ENCODE assay signal across 8 cellular contexts in genomic region chr22:21641795-21642583, GRCh38. TPM values are rescaled to one million over a fixed set of nuclear protein-coding genes. Genes with fewer than 3 reads are reported as not detected.
DNase-seq lines count a peak whose midpoint lies in the region; ATAC-seq and TF ChIP-seq lines count a peak whose summit lies in the region.

A gene with protein sequence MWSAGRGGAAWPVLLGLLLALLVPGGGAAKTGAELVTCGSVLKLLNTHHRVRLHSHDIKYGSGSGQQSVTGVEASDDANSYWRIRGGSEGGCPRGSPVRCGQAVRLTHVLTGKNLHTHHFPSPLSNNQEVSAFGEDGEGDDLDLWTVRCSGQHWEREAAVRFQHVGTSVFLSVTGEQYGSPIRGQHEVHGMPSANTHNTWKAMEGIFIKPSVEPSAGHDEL (plus strand): TSS chr22:21642302. CDS start chr22:21642337, 35 bp downstream.

- peak within 1 kb of the TSS; percentile 90 for H2AFZ ChIP-seq in Loucy (ENCODE audit: low read length)

- H3K9me2 ChIP-seq in Loucy (replicated peaks; ENCODE audit: low read depth, low read length), result no peaks in the 10 kb centered on the region

- peak within 1 kb of the TSS; percentile 81 for H3K4me3 Mint-ChIP-seq in activated T-helper 17 cell treated with anti-CD3 and anti-CD28 coated beads, Interleukin-2, amount 50 U/mL, for 72 hours
- peak within 1 kb of the TSS; percentile 76 to 90 (median 84) for H3K4me3 Mint-ChIP-seq in naive thymus-derived CD8-positive, alpha-beta T cell
- H3K4me3 Mint-ChIP-seq in stimulated activated naive B cell treated with anti-CD40 and anti-IgM and Interleukin-4, amounts not matched to agents 10 μg/mL and 1 μg/mL and 100 μg/mL, for 72 hours, result peak within 1 kb of the TSS; percentile 92 to 98

- H3K9ac ChIP-seq in Loucy (ENCODE audit: low read depth, low read length, poor library complexity, severe bottlenecking), result peak within 1 kb of the TSS; percentile 99

- TF ChIP-seq CTCF in Loucy (conservative IDR thresholded peaks at IDR 0.05; ENCODE audit: low read length), result peak; percentile 5; the same call in 1 of the 2 replicates
- peak; percentile 53 for TF ChIP-seq CTCF in RWPE2 (IDR thresholded peaks at IDR 0.05; ENCODE audit: poor library complexity, severe bottlenecking)
- TF ChIP-seq CTCF in fibroblast of mammary gland (conservative IDR thresholded peaks at IDR 0.05; ENCODE audit: control insufficient read depth, insufficient read depth, low read depth, low read length), result no peak

- H3K4me1 Mint-ChIP-seq in activated T-helper 17 cell treated with anti-CD3 and anti-CD28 coated beads, Interleukin-2, amount 50 U/mL, for 72 hours, result peaks cover 22% of the 10 kb centered on the region
- peaks cover 19 to 37% (median 29%) of the 10 kb centered on the region in 4 donors for H3K4me1 Mint-ChIP-seq in naive thymus-derived CD8-positive, alpha-beta T cell
- H3K4me1 Mint-ChIP-seq in stimulated activated naive B cell treated with anti-CD40 and anti-IgM and Interleukin-4, amounts not matched to agents 10 μg/mL and 1 μg/mL and 100 μg/mL, for 72 hours, result peaks cover 29 to 45% of the 10 kb centered on the region in 2 donors

- H3K27ac ChIP-seq in RWPE2 (ENCODE audit: poor library complexity, severe bottlenecking), result peak within 1 kb of the TSS; percentile 63

- H3K4me1 ChIP-seq in Loucy (ENCODE audit: insufficient read depth, low read length, poor library complexity, severe bottlenecking) (peaks cover 24% of the 10 kb centered on the region), RWPE2 (ENCODE audit: insufficient read depth, poor library complexity, severe bottlenecking) (no peaks in the 10 kb centered on the region)

- H3K9me3 Mint-ChIP-seq in activated T-helper 17 cell treated with anti-CD3 and anti-CD28 coated beads, Interleukin-2, amount 50 U/mL, for 72 hours, result no peaks in the 10 kb centered on the region
- H3K9me3 Mint-ChIP-seq in naive thymus-derived CD8-positive, alpha-beta T cell, result no peaks in the 10 kb centered on the region
- no peaks in the 10 kb centered on the region for H3K9me3 Mint-ChIP-seq in stimulated activated naive B cell treated with anti-CD40 and anti-IgM and Interleukin-4, amounts not matched to agents 10 μg/mL and 1 μg/mL and 100 μg/mL, for 72 hours

- peaks cover 40% of the 10 kb centered on the region for H3K36me3 Mint-ChIP-seq in activated T-helper 17 cell treated with anti-CD3 and anti-CD28 coated beads, Interleukin-2, amount 50 U/mL, for 72 hours (ENCODE audit: low read depth)
- H3K36me3 Mint-ChIP-seq in naive thymus-derived CD8-positive, alpha-beta T cell, result peaks cover 0 to 29% (median 4%) of the 10 kb centered on the region in 3 donors
- H3K36me3 Mint-ChIP-seq in stimulated activated naive B cell treated with anti-CD40 and anti-IgM and Interleukin-4, amounts not matched to agents 10 μg/mL and 1 μg/mL and 100 μg/mL, for 72 hours, result peaks cover 13 to 23% of the 10 kb centered on the region in 2 donors

- peaks cover 26% of the 10 kb centered on the region for H3K79me2 ChIP-seq in Loucy (ENCODE audit: insufficient read depth, low read length)

- peak within 1 kb of the TSS; percentile 63 for H3K27ac Mint-ChIP-seq in activated T-helper 17 cell treated with anti-CD3 and anti-CD28 coated beads, Interleukin-2, amount 50 U/mL, for 72 hours
- peak within 1 kb of the TSS; percentile 61 to 95 (median 83) for H3K27ac Mint-ChIP-seq in naive thymus-derived CD8-positive, alpha-beta T cell
- peak within 1 kb of the TSS; percentile 90 for H3K27ac Mint-ChIP-seq in stimulated activated naive B cell treated with anti-CD40 and anti-IgM and Interleukin-4, amounts not matched to agents 10 μg/mL and 1 μg/mL and 100 μg/mL, for 72 hours

- DNase-seq in ELR (ENCODE audit: low read depth) (peak; percentile 99), H7 (peak; percentile 99), RWPE2 (ENCODE audit: low spot score) (peak; percentile 99), fibroblast of mammary gland (ENCODE audit: low read depth) (peak; percentile 98)
- DNase-seq in naive thymus-derived CD8-positive, alpha-beta T cell, result peak; percentile 94 to 99 (median 98)
- peak; percentile 98 for DNase-seq in stimulated activated naive B cell treated with anti-CD40 and anti-IgM and Interleukin-4, amounts not matched to agents 10 μg/mL and 1 μg/mL and 100 μg/mL, for 72 hours

- H4K20me1 ChIP-seq in Loucy (ENCODE audit: insufficient read depth, low read length, poor library complexity, severe bottlenecking), result peaks cover 6% of the 10 kb centered on the region

- H3K36me3 ChIP-seq in H7 (replicated peaks; ENCODE audit: control insufficient read depth, insufficient read depth, low read length) (peaks cover 4% of the 10 kb centered on the region), Loucy (ENCODE audit: insufficient read depth, low read length) (no peaks in the 10 kb centered on the region; the same call in 1 of the 2 replicates), RWPE2 (ENCODE audit: low read depth) (peaks cover 35% of the 10 kb centered on the region)

- peak within 1 kb of the TSS; percentile 90 for H3K4me2 ChIP-seq in Loucy (ENCODE audit: low read depth, low read length, poor library complexity, severe bottlenecking)

- POLR2A ChIA-PET in naive thymus-derived CD8-positive, alpha-beta T cell (lab: Charles Lee), result interaction anchor here (0.5 to 4.1 kb wide), 11 partner anchors 9 to 1076 kb away, joined by 3 to 82 read pairs (median 3); partner anchors contain the start of genes CCDC116, MAPK1, PPIL2 and YDJC

- ATAC-seq in RWPE2 (ENCODE audit: low read depth), result peak; percentile 93
- ATAC-seq in activated T-helper 17 cell treated with anti-CD3 and anti-CD28 coated beads, Interleukin-2, amount 50 U/mL, for 72 hours (replicated peaks), result peak; percentile 99
- ATAC-seq in naive thymus-derived CD8-positive, alpha-beta T cell, result peak; percentile 96 to 97
- peak; percentile 97 to 98 for ATAC-seq in stimulated activated naive B cell treated with anti-CD40 and anti-IgM and Interleukin-4, amounts not matched to agents 10 μg/mL and 1 μg/mL and 100 μg/mL, for 72 hours (replicated peaks)

- H3K27me3 ChIP-seq in H7 (ENCODE audit: control insufficient read depth, insufficient read depth, low read length), result peaks cover 9% of the 10 kb centered on the region; the same call in 1 of the 2 replicates
- H3K27me3 ChIP-seq in Loucy (ENCODE audit: insufficient read depth, low read length, poor library complexity, severe bottlenecking), result peaks cover 4% of the 10 kb centered on the region
- no peaks in the 10 kb centered on the region for H3K27me3 ChIP-seq in RWPE2 (ENCODE audit: insufficient read depth, poor library complexity, severe bottlenecking)

- H3K9me3 ChIP-seq in Loucy (ENCODE audit: insufficient read depth, low read depth, low read length), result no peaks in the 10 kb centered on the region
- H3K9me3 ChIP-seq in RWPE2 (ENCODE audit: severe bottlenecking), result no peaks in the 10 kb centered on the region

- H3F3A ChIP-seq in Loucy (ENCODE audit: low read depth), result no peaks in the 10 kb centered on the region

- H3K4me3 ChIP-seq in H7 (ENCODE audit: insufficient read depth, low read depth, low read length) (peak within 1 kb of the TSS; percentile 83), Loucy (ENCODE audit: low read length, poor library complexity, severe bottlenecking) (peak within 1 kb of the TSS; percentile 98), RWPE2 (ENCODE audit: severe bottlenecking) (peak within 1 kb of the TSS; percentile 79), fibroblast of mammary gland (ENCODE audit: control insufficient read depth, low read depth, low read length) (peak within 1 kb of the TSS; percentile 68)

- H3K27me3 Mint-ChIP-seq in activated T-helper 17 cell treated with anti-CD3 and anti-CD28 coated beads, Interleukin-2, amount 50 U/mL, for 72 hours, result no peaks in the 10 kb centered on the region
- H3K27me3 Mint-ChIP-seq in naive thymus-derived CD8-positive, alpha-beta T cell, result peaks cover 0 to 3% (median 0%) of the 10 kb centered on the region in 5 donors
- no peaks in the 10 kb centered on the region for H3K27me3 Mint-ChIP-seq in stimulated activated naive B cell treated with anti-CD40 and anti-IgM and Interleukin-4, amounts not matched to agents 10 μg/mL and 1 μg/mL and 100 μg/mL, for 72 hours

RNA-seq across cellular contexts. Expression of the gene that starts here (rescaled TPM):
- 29.3 and 54.0 TPM in 2 replicates for total RNA-seq in H7 (2014; rRNA removed; shearing (Covaris generic))
- total RNA-seq in activated T-helper 17 cell treated with anti-CD3 and anti-CD28 coated beads, Interleukin-2, amount 50 U/mL, for 72 hours, result 10 to 100 TPM; 15.3 to 48.5 TPM
- 10 to 100 TPM; 23.2 to 27.8 TPM for total RNA-seq in naive thymus-derived CD8-positive, alpha-beta T cell
- 10 to 100 TPM; 63.1 to 68.9 (median 63.4) TPM for polyA plus RNA-seq in naive thymus-derived CD8-positive, alpha-beta T cell

Comparison
In these comparisons a context has a peak if more than half of its experiments do, and no peak if none do; other contexts are left out.
1. Peak in every context shown above with its lines: DNase-seq, ATAC-seq, H3K4me3 ChIP-seq and H3K27ac ChIP-seq.